ENCODE assay signal across 27 cellular contexts in genomic region chr5:89428624-89429023, GRCh38.
"Had no signal": no experiment of that assay in that cellular context is flagged by ENCODE, and none has a peak within 500 bp of the region (broad histone marks: within the 10 kb centered on the region; RNA-seq: fewer than 3 reads in every experiment).

No MANE protein-coding gene starts in this region.

- H3K36me3 Mint-ChIP-seq: natural killer cell; stimulated activated memory B cell treated with anti-CD40 and anti-IgM and Interleukin-4, amounts not matched to agents 10 μg/mL and 1 μg/mL and 100 μg/mL, for 72 hours had no signal

- H3K4me3 Mint-ChIP-seq: dendritic cell treated with granulocyte-macrophage colony-stimulating factor and Interleukin-4, amounts not matched to agents 40 ng/mL and 50 ng/mL, for 4 days; endodermal cell; immature natural killer cell; memory B cell; natural killer cell; stimulated activated memory B cell treated with anti-CD40 and anti-IgM and Interleukin-4, amounts not matched to agents 10 μg/mL and 1 μg/mL and 100 μg/mL, for 72 hours; stimulated activated naive CD8-positive, alpha-beta T cell treated with anti-CD3 and anti-CD28 coated beads, Interleukin-15, Interleukin-2, amounts not matched to agents 100 ng/mL and 50 ng/mL, for 24 hours had no signal

- H3K9me3 Mint-ChIP-seq: immature natural killer cell; memory B cell; natural killer cell; stimulated activated memory B cell treated with anti-CD40 and anti-IgM and Interleukin-4, amounts not matched to agents 10 μg/mL and 1 μg/mL and 100 μg/mL, for 72 hours had no signal

- FAIRE-seq: urothelium cell line had no signal

- ATAC-seq: left lobe of liver; natural killer cell; psoas muscle; right cardiac atrium; stimulated activated memory B cell treated with anti-CD40 and anti-IgM and Interleukin-4, amounts not matched to agents 10 μg/mL and 1 μg/mL and 100 μg/mL, for 72 hours had no signal

- H3K27ac Mint-ChIP-seq: dendritic cell treated with granulocyte-macrophage colony-stimulating factor and Interleukin-4, amounts not matched to agents 40 ng/mL and 50 ng/mL, for 4 days; endodermal cell; immature natural killer cell; memory B cell; natural killer cell; stimulated activated memory B cell treated with anti-CD40 and anti-IgM and Interleukin-4, amounts not matched to agents 10 μg/mL and 1 μg/mL and 100 μg/mL, for 72 hours; stimulated activated naive CD8-positive, alpha-beta T cell treated with anti-CD3 and anti-CD28 coated beads, Interleukin-15, Interleukin-2, amounts not matched to agents 100 ng/mL and 50 ng/mL, for 24 hours had no signal

- H3K27me3 Mint-ChIP-seq: dendritic cell treated with granulocyte-macrophage colony-stimulating factor and Interleukin-4, amounts not matched to agents 40 ng/mL and 50 ng/mL, for 4 days; memory B cell; stimulated activated memory B cell treated with anti-CD40 and anti-IgM and Interleukin-4, amounts not matched to agents 10 μg/mL and 1 μg/mL and 100 μg/mL, for 72 hours; stimulated activated naive CD8-positive, alpha-beta T cell treated with anti-CD3 and anti-CD28 coated beads, Interleukin-15, Interleukin-2, amounts not matched to agents 100 ng/mL and 50 ng/mL, for 24 hours had no signal

- H3K4me3 ChIP-seq: colonic mucosa, esophagus muscularis mucosa, lung, ovary, psoas muscle, skin epidermis, spleen, thoracic aorta, tibial nerve, upper lobe of left lung had no signal

- H3K27me3 ChIP-seq: colonic mucosa, esophagus muscularis mucosa, ovary, spleen, tibial nerve, upper lobe of left lung had no signal

- H3K4me1 Mint-ChIP-seq: endodermal cell had no signal

- H3K36me3 ChIP-seq: colonic mucosa, esophagus muscularis mucosa, ovary, spleen, thoracic aorta, tibial nerve, upper lobe of left lung had no signal

- DNase-seq: colonic mucosa; effector CD8-positive, alpha-beta T cell; endodermal cell; foreskin melanocyte; hypothalamus; immature natural killer cell; islet precursor cell; kidney glomerular epithelial cell; natural killer cell; occipital lobe; ovary; psoas muscle; right cardiac atrium; spleen; stimulated activated CD4-positive, alpha-beta T cell treated with anti-CD3 and anti-CD28 coated beads, Interleukin-4, amount 100 ng/mL, for 4 hours; upper lobe of left lung had no signal
